1 cellular context compared by ENCODE assay signal in genomic region chr19:11291415-11291814, GRCh38.
TF ChIP-seq lines count a peak whose summit lies in the region.

No MANE protein-coding gene starts in this region.

TF ChIP-seq in K562, 482 proteins besides CTCF, POLR2A, EP300 and RAD21:
- TF ChIP-seq TARDBP (IDR thresholded peaks at IDR 0.05), result no peak
- TF ChIP-seq SPI1 (IDR thresholded peaks at IDR 0.05; ENCODE audit: borderline replicate concordance, low read depth, low read length), result peak; percentile 43; the same call in 1 of the 2 replicates
- TF ChIP-seq ZNF24 (IDR thresholded peaks at IDR 0.05), result no peak
